22 cellular contexts compared by ENCODE assay signal in the genomic region with DNA sequence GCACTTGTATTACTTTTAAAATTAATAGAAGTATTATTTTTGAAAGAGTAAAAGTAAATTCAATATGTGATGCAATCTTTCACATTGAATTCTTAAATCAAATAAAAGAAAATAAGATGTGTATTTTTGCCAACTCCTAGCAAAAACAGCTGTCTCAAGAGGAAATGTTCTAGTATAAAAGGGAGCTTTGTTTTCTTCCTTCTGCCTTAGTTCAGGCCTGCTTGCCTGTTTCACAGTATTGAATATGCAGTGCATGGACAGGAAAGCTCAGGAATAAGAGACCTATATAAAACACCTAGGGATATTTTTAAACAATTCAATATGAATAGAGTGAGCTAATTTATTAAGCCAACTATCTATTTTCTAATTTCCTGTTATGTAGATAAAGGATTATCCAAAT.
"Had no signal": no experiment of that assay in that cellular context is flagged by ENCODE, and none has a peak within 500 bp of the region (broad histone marks: within the 10 kb centered on the region; RNA-seq: fewer than 3 reads in every experiment).

No MANE protein-coding gene starts in this region.

- H3K9me3 ChIP-seq: adrenal gland, SJCRH30, SK-N-SH had no signal

- H3K4me1 ChIP-seq: adrenal gland, SJCRH30 had no signal

- H3K27me3 ChIP-seq: adrenal gland, SJCRH30 had no signal

- H3K27ac ChIP-seq: adrenal gland, SJCRH30 had no signal

- H3K4me3 ChIP-seq: adrenal gland, SJCRH30 had no signal

- DNase-seq: activated CD4-positive, alpha-beta T cell treated with anti-CD3 and anti-CD28 coated beads for 48 hours; activated CD4-positive, alpha-beta T cell treated with anti-CD3 and anti-CD28 coated beads, Interleukin-2, amount 50 U/mL, for 4 hours; activated CD4-positive, CD25-positive, alpha-beta regulatory T cell treated with anti-CD3 and anti-CD28 coated beads, Interleukin-2, amount 50 U/mL, for 72 hours; activated CD8-positive, alpha-beta memory T cell treated with anti-CD3 and anti-CD28 coated beads, Interleukin-2, amount 50 U/mL, for 48 hours; activated CD8-positive, alpha-beta T cell treated with anti-CD3 and anti-CD28 coated beads, Interleukin-2, amount 10 ng/mL, durations not matched to agents 7 days and 5 days; activated naive CD4-positive, alpha-beta T cell treated with anti-CD3 and anti-CD28 coated beads, Interleukin-2, amount 50 U/mL, for 16 hours; activated naive CD8-positive, alpha-beta T cell treated with anti-CD3 and anti-CD28 coated beads, Interleukin-2, amount 10 ng/mL, durations not matched to agents 7 days and 5 days; activated T-cell treated with anti-CD3 and anti-CD28 coated beads, Interleukin-2, amount 50 U/mL, for 1 hour; adrenal gland; anterior cingulate cortex; central memory CD4-positive, alpha-beta T cell; MM.1S; NCI-H1105; NCI-H1436; NCI-H1694 treated with DMSO at 0.1 percent for 48 hours; NCI-H2029 treated with DMSO at 0.1 percent for 48 hours; NCI-H524; NCI-H82; SJCRH30; SK-N-SH; SW 1271 had no signal

- ATAC-seq: activated CD8-positive, alpha-beta T cell treated with anti-CD3 and anti-CD28 coated beads, Interleukin-2, amount 10 ng/mL, durations not matched to agents 7 days and 5 days; WTC11 had no signal

- H3K36me3 ChIP-seq: adrenal gland, SJCRH30 had no signal
